ENCODE assay signal across 17 cellular contexts in genomic region chr17:7515912-7516610, GRCh38. TPM values are rescaled to one million over a fixed set of nuclear protein-coding genes. Genes with fewer than 3 reads are reported as not detected.
DNase-seq lines count a peak whose midpoint lies in the region; ATAC-seq, FAIRE-seq and TF ChIP-seq lines count a peak whose summit lies in the region.
"Had no signal": no experiment of that assay in that cellular context is flagged by ENCODE, and none has a peak within 500 bp of the region (broad histone marks: within the 10 kb centered on the region; RNA-seq: fewer than 3 reads in every experiment).

No MANE protein-coding gene starts in this region.

- H3K27me3 ChIP-seq in right cardiac atrium (ENCODE audit: control insufficient read depth, insufficient read depth) (no peaks in the 10 kb centered on the region), HepG2 (ENCODE audit: control insufficient read depth in 1 of 2, insufficient read depth in 2 of 2, low read length in 2 of 2) (no peaks in the 10 kb centered on the region)

- POLR2A ChIA-PET in HepG2 (lab: Yijun Ruan, JAX) = interaction anchor here (3.5 kb wide), 1 partner anchor 45 kb away, joined by 24 read pairs; the partner anchor contains the start of gene SENP3

- H3K4me1 ChIP-seq in right cardiac atrium (ENCODE audit: control insufficient read depth, insufficient read depth, low read length) (no peaks in the 10 kb centered on the region), HepG2 (ENCODE audit: insufficient read depth, low read length) (peaks cover 5% of the 10 kb centered on the region)

- no peak for TF ChIP-seq POLR2A in HepG2 (IDR thresholded peaks at IDR 0.05; ENCODE audit: insufficient read depth in 1 of 2, low read depth in 2 of 2, low read length in 2 of 2)

- CTCF ChIA-PET in HepG2 (lab: Yijun Ruan, JAX; ENCODE audit: low intra/inter-chr PET ratio, low total read pairs) = interaction anchor here (3.6 kb wide), 1 partner anchor 45 kb away, joined by 43 read pairs; the partner anchor contains the start of gene SENP3

- no peaks in the 10 kb centered on the region for H4K20me1 ChIP-seq in HepG2 (ENCODE audit: insufficient read depth, low read length)

- intact Hi-C loops in left ventricle myocardium superior (cut with micrococcal nuclease) (no loop called here), right cardiac atrium (cut with DNase I) (loop anchor here in 3 of 4 donors (2.0 to 5.0 kb wide), 2 partner anchors 41 to 45 kb away; partner anchors contain the start of genes TNFSF13 (in 2 of the 3) and SENP3 (in 1 of the 3)), HepG2 (cut with micrococcal nuclease; ENCODE audit: unreplicated experiment) (no loop called here)

- DNase-seq in left ventricle myocardium superior = no peak
- DNase-seq in right cardiac atrium = no peak
- DNase-seq in HepG2 (ENCODE audit: low spot score) = peak; percentile 20
- DNase-seq in T-helper 2 cell = no peak
- no peak for DNase-seq in SW 1271 (lab: John Stamatoyannopoulos, UW)
- DNase-seq: NCI-H2029; NCI-H69; RPMI8226; stimulated activated CD4-positive, alpha-beta T cell treated with anti-CD3 and anti-CD28 coated beads, Interleukin-2, amount 100 ng/mL, for 48 hours had no signal

- H3K4me3 ChIP-seq in right cardiac atrium (ENCODE audit: low read length) (no peak overlapping the region), HepG2 (replicated peaks in 1 of 3; ENCODE audit: insufficient read depth in 1 of 3, low read depth in 2 of 3, low read length in 3 of 3) (no peak overlapping the region)

- H3K9me3 ChIP-seq in right cardiac atrium (ENCODE audit: control insufficient read depth, low read length) (no peaks in the 10 kb centered on the region), HepG2 (ENCODE audit: low read length) (no peaks in the 10 kb centered on the region)

- no peak overlapping the region for H3K9ac ChIP-seq in HepG2 (ENCODE audit: insufficient read depth, low read depth, low read length)

- TF ChIP-seq EP300 in HepG2 (IDR thresholded peaks at IDR 0.05; ENCODE audit: low read depth in 2 of 2, low read length in 2 of 2) (no peak), HepG2 (CRISPR knock-in tag; IDR thresholded peaks at IDR 0.05; ENCODE audit: borderline replicate concordance) (no peak)

- no peaks in the 10 kb centered on the region for H3K79me2 ChIP-seq in HepG2 (ENCODE audit: insufficient read depth, low read length)

- H3K27ac ChIP-seq in right cardiac atrium (ENCODE audit: low read length) (no peak overlapping the region), HepG2 (ENCODE audit: extremely low read length, insufficient read depth, low read length) (no peak overlapping the region)

- peaks cover 19 to 28% of the 10 kb centered on the region in 2 experiments for H3K36me3 ChIP-seq in HepG2 (replicated peaks in 1 of 2; ENCODE audit: control insufficient read depth in 1 of 2, insufficient read depth in 2 of 2, low read length in 2 of 2)

- H3K4me2 ChIP-seq in HepG2 (ENCODE audit: low read depth, low read length) = no peak overlapping the region

- H2AFZ ChIP-seq in HepG2 (ENCODE audit: low read length) = no peak overlapping the region

- 86% methylated on average over 13 of the region's 13 CpGs for WGBS in right cardiac atrium
- WGBS in HepG2 (ENCODE audit: low lambda C conversion rate) = 81% methylated on average over 13 of the region's 13 CpGs

- no peak for TF ChIP-seq RAD21 in HepG2 (CRISPR knock-in tag; IDR thresholded peaks at IDR 0.05)

- TF ChIP-seq CTCF in HepG2 (CRISPR knock-in tag; IDR thresholded peaks at IDR 0.05) = no peak

- in situ Hi-C loops in HepG2 (cut with HindIII; ENCODE audit: extremely low pct_ligation_motif_present, low pct_unique_long_range_greater_than_20kb) = no loop called here

- BruUV-seq in HepG2 (replicated peaks; lab: Mats Ljungman, UMichigan) = no TSS peak

- ATAC-seq in left ventricle myocardium superior (peak; percentile 15), right cardiac atrium (no peak), HepG2 (no peak), GM18861 (IDR thresholded peaks at IDR 0.05; ENCODE audit: unreplicated experiment) (no peak)
- ATAC-seq: HCT116 had no signal

- FAIRE-seq in HepG2 (lab: Jason Lieb, UNC) = no peak
- FAIRE-seq: D721Med had no signal

RNA-seq across cellular contexts. Expression of gene POLR2A, which starts 31.9 kb away (rescaled TPM):
- total RNA-seq in left ventricle myocardium superior (39.1 TPM), right cardiac atrium (10 to 100 TPM; 41.9 to 51.4 (median 47.4) TPM), HepG2 (2016; rRNA removed; fragmentation: Illumina TruSeq; extraction: Trizol) (17.8 and 63.2 TPM in 2 replicates)
- polyA plus RNA-seq in right cardiac atrium (22.3 TPM), HepG2 (2011; rRNA removed) (17.2 and 18.3 TPM in 2 replicates)
- total RNA-seq in HepG2 (2016; cell fraction: cytosol; rRNA removed; fragmentation: Illumina TruSeq; extraction: Trizol; ENCODE audit: low read depth) = 31.8 and 37.1 TPM in 2 replicates
- total RNA-seq in HepG2 (2016; cell fraction: insoluble cytoplasmic fraction; rRNA removed; fragmentation: Illumina TruSeq; extraction: Trizol) = 16.0 and 50.4 TPM in 2 replicates
- total RNA-seq in HepG2 (2016; cell fraction: membrane; rRNA removed; fragmentation: Illumina TruSeq; extraction: Trizol) = 16.5 and 17.5 TPM in 2 replicates
- 46.2 and 49.6 TPM in 2 replicates for total RNA-seq in HepG2 (2016; cell fraction: nucleus; rRNA removed; fragmentation: Illumina TruSeq; extraction: Trizol)
- 4.8 and 6.3 TPM in 2 replicates for polyA plus RNA-seq in HepG2 (2011; cell fraction: cytosol; rRNA removed)
- polyA plus RNA-seq in HepG2 (2011; cell fraction: nucleus; rRNA removed) = 85.5 and 109 TPM in 2 replicates
- 43.9 and 44.8 TPM in 2 replicates for polyA plus RNA-seq in HepG2 (2012)
- 1.2 and 1.6 TPM in 2 replicates for polyA plus RNA-seq in HepG2 (2016; cell fraction: cytosol; fragmentation: Illumina TruSeq; extraction: Trizol; ENCODE audit: low read depth)
- polyA plus RNA-seq in HepG2 (2016; cell fraction: insoluble cytoplasmic fraction; fragmentation: Illumina TruSeq; extraction: Trizol; ENCODE audit: low read depth) = 25.1 and 41.6 TPM in 2 replicates
- polyA plus RNA-seq in HepG2 (2016; cell fraction: membrane; fragmentation: Illumina TruSeq; extraction: Trizol; ENCODE audit: low read depth) = 2.8 and 4.1 TPM in 2 replicates
- 62.8 and 68.8 TPM in 2 replicates for polyA plus RNA-seq in HepG2 (2016; cell fraction: nucleus; fragmentation: Illumina TruSeq; extraction: Trizol; ENCODE audit: insufficient read depth, low read depth)
- polyA minus RNA-seq in HepG2 (2011; rRNA and poly(A)+ RNA removed; ENCODE audit: low replicate concordance) = 200 and 209 TPM in 2 replicates
- polyA minus RNA-seq in HepG2 (2011; cell fraction: cytosol; rRNA and poly(A)+ RNA removed) = 71.5 and 80.7 TPM in 2 replicates
- 159 and 190 TPM in 2 replicates for polyA minus RNA-seq in HepG2 (2011; cell fraction: nucleus; rRNA and poly(A)+ RNA removed)

RNA-seq across cellular contexts. Expression of gene TNFSF12, which starts 32.8 kb away (rescaled TPM):
- total RNA-seq in left ventricle myocardium superior (36.9 TPM), right cardiac atrium (10 to 100 TPM; 42.9 to 52.0 (median 47.5) TPM), HepG2 (2016; rRNA removed; fragmentation: Illumina TruSeq; extraction: Trizol) (0.73 and 0.93 TPM in 2 replicates)
- polyA plus RNA-seq in right cardiac atrium (58.4 TPM), HepG2 (2011; rRNA removed) (6.3 and 7.2 TPM in 2 replicates)
- 3.9 and 4.8 TPM in 2 replicates for total RNA-seq in HepG2 (2016; cell fraction: cytosol; rRNA removed; fragmentation: Illumina TruSeq; extraction: Trizol; ENCODE audit: low read depth)
- 0.97 and 1.6 TPM in 2 replicates for total RNA-seq in HepG2 (2016; cell fraction: insoluble cytoplasmic fraction; rRNA removed; fragmentation: Illumina TruSeq; extraction: Trizol)
- 3.9 and 5.7 TPM in 2 replicates for total RNA-seq in HepG2 (2016; cell fraction: membrane; rRNA removed; fragmentation: Illumina TruSeq; extraction: Trizol)
- 1.2 TPM in 1 of 2 replicates, not detected in the other for total RNA-seq in HepG2 (2016; cell fraction: nucleus; rRNA removed; fragmentation: Illumina TruSeq; extraction: Trizol)
- 7.6 and 10.0 TPM in 2 replicates for polyA plus RNA-seq in HepG2 (2011; cell fraction: cytosol; rRNA removed)
- 5.3 and 5.4 TPM in 2 replicates for polyA plus RNA-seq in HepG2 (2011; cell fraction: nucleus; rRNA removed)
- polyA plus RNA-seq in HepG2 (2012) = 5.1 and 5.5 TPM in 2 replicates
- 13.4 and 14.8 TPM in 2 replicates for polyA plus RNA-seq in HepG2 (2016; cell fraction: cytosol; fragmentation: Illumina TruSeq; extraction: Trizol; ENCODE audit: low read depth)
- 1.9 and 2.1 TPM in 2 replicates for polyA plus RNA-seq in HepG2 (2016; cell fraction: insoluble cytoplasmic fraction; fragmentation: Illumina TruSeq; extraction: Trizol; ENCODE audit: low read depth)
- polyA plus RNA-seq in HepG2 (2016; cell fraction: membrane; fragmentation: Illumina TruSeq; extraction: Trizol; ENCODE audit: low read depth) = 12.4 and 14.7 TPM in 2 replicates
- polyA plus RNA-seq in HepG2 (2016; cell fraction: nucleus; fragmentation: Illumina TruSeq; extraction: Trizol; ENCODE audit: insufficient read depth, low read depth) = 1.4 and 2.2 TPM in 2 replicates
- polyA minus RNA-seq in HepG2 (2011; rRNA and poly(A)+ RNA removed; ENCODE audit: low replicate concordance) = 2.1 and 2.2 TPM in 2 replicates
- polyA minus RNA-seq in HepG2 (2011; cell fraction: cytosol; rRNA and poly(A)+ RNA removed) = 1.8 and 2.3 TPM in 2 replicates
- polyA minus RNA-seq in HepG2 (2011; cell fraction: nucleus; rRNA and poly(A)+ RNA removed) = 0.99 and 1.0 TPM in 2 replicates

RNA-seq across cellular contexts. Expression of gene SLC35G6, which starts 34.8 kb away (rescaled TPM):
- total RNA-seq in left ventricle myocardium superior = not detected
- not detected for total RNA-seq in right cardiac atrium
- polyA plus RNA-seq in right cardiac atrium = not detected
- total RNA-seq in HepG2 (2016; rRNA removed; fragmentation: Illumina TruSeq; extraction: Trizol) = 0.07 TPM in 1 of 2 replicates, not detected in the other
- total RNA-seq in HepG2 (2016; cell fraction: cytosol; rRNA removed; fragmentation: Illumina TruSeq; extraction: Trizol; ENCODE audit: low read depth) = not detected in 2 replicates
- total RNA-seq in HepG2 (2016; cell fraction: insoluble cytoplasmic fraction; rRNA removed; fragmentation: Illumina TruSeq; extraction: Trizol) = not detected in 2 replicates
- not detected in 2 replicates for total RNA-seq in HepG2 (2016; cell fraction: membrane; rRNA removed; fragmentation: Illumina TruSeq; extraction: Trizol)
- not detected in 2 replicates for total RNA-seq in HepG2 (2016; cell fraction: nucleus; rRNA removed; fragmentation: Illumina TruSeq; extraction: Trizol)
- polyA plus RNA-seq in HepG2 (2011; rRNA removed) = 0.04 TPM in 1 of 2 replicates, not detected in the other
- not detected in 2 replicates for polyA plus RNA-seq in HepG2 (2011; cell fraction: cytosol; rRNA removed)
- not detected in 2 replicates for polyA plus RNA-seq in HepG2 (2011; cell fraction: nucleus; rRNA removed)
- 0.09 and 0.16 TPM in 2 replicates for polyA plus RNA-seq in HepG2 (2012)
- polyA plus RNA-seq in HepG2 (2016; cell fraction: cytosol; fragmentation: Illumina TruSeq; extraction: Trizol; ENCODE audit: low read depth) = not detected in 2 replicates
- not detected in 2 replicates for polyA plus RNA-seq in HepG2 (2016; cell fraction: insoluble cytoplasmic fraction; fragmentation: Illumina TruSeq; extraction: Trizol; ENCODE audit: low read depth)
- polyA plus RNA-seq in HepG2 (2016; cell fraction: membrane; fragmentation: Illumina TruSeq; extraction: Trizol; ENCODE audit: low read depth) = not detected in 2 replicates
- not detected in 2 replicates for polyA plus RNA-seq in HepG2 (2016; cell fraction: nucleus; fragmentation: Illumina TruSeq; extraction: Trizol; ENCODE audit: insufficient read depth, low read depth)
- not detected in 2 replicates for polyA minus RNA-seq in HepG2 (2011; rRNA and poly(A)+ RNA removed; ENCODE audit: low replicate concordance)
- not detected in 2 replicates for polyA minus RNA-seq in HepG2 (2011; cell fraction: cytosol; rRNA and poly(A)+ RNA removed)
- not detected in 2 replicates for polyA minus RNA-seq in HepG2 (2011; cell fraction: nucleus; rRNA and poly(A)+ RNA removed)
- total RNA-seq: activated T-helper 2 cell treated with anti-CD3 and anti-CD28 coated beads, Interferon-gamma antibody, Interleukin-2, Interleukin-4, amounts not matched to agents 10 μg/mL and 5 μg/mL and 100 μg/mL, durations not matched to agents 14 hours and 24 hours and 36 hours; mesenteric fat pad; pulmonary artery endothelial cell; T-helper 2 cell treated with Interferon-gamma antibody and Interleukin-4, amounts not matched to agents 100 ng/mL and 5 ng/mL, for 36 hours; ureter had no signal

RNA-seq across cellular contexts. Expression of gene ZBTB4, which starts 36.6 kb away (rescaled TPM):
- total RNA-seq in left ventricle myocardium superior (70.9 TPM), right cardiac atrium (10 to 100 TPM; 73.6 to 86.2 (median 82.2) TPM), HepG2 (2016; rRNA removed; fragmentation: Illumina TruSeq; extraction: Trizol) (3.3 and 4.3 TPM in 2 replicates)
- polyA plus RNA-seq in right cardiac atrium (41.7 TPM), HepG2 (2011; rRNA removed) (7.4 and 7.9 TPM in 2 replicates)
- total RNA-seq in HepG2 (2016; cell fraction: cytosol; rRNA removed; fragmentation: Illumina TruSeq; extraction: Trizol; ENCODE audit: low read depth) = 0.40 and 0.53 TPM in 2 replicates
- total RNA-seq in HepG2 (2016; cell fraction: insoluble cytoplasmic fraction; rRNA removed; fragmentation: Illumina TruSeq; extraction: Trizol) = 3.5 and 4.2 TPM in 2 replicates
- 2.0 and 2.1 TPM in 2 replicates for total RNA-seq in HepG2 (2016; cell fraction: membrane; rRNA removed; fragmentation: Illumina TruSeq; extraction: Trizol)
- 4.9 and 5.7 TPM in 2 replicates for total RNA-seq in HepG2 (2016; cell fraction: nucleus; rRNA removed; fragmentation: Illumina TruSeq; extraction: Trizol)
- 5.5 and 5.7 TPM in 2 replicates for polyA plus RNA-seq in HepG2 (2011; cell fraction: cytosol; rRNA removed)
- 16.5 and 17.2 TPM in 2 replicates for polyA plus RNA-seq in HepG2 (2011; cell fraction: nucleus; rRNA removed)
- 7.9 and 9.5 TPM in 2 replicates for polyA plus RNA-seq in HepG2 (2012)
- 0.25 and 0.36 TPM in 2 replicates for polyA plus RNA-seq in HepG2 (2016; cell fraction: cytosol; fragmentation: Illumina TruSeq; extraction: Trizol; ENCODE audit: low read depth)
- 4.0 and 4.5 TPM in 2 replicates for polyA plus RNA-seq in HepG2 (2016; cell fraction: insoluble cytoplasmic fraction; fragmentation: Illumina TruSeq; extraction: Trizol; ENCODE audit: low read depth)
- 1.1 and 1.4 TPM in 2 replicates for polyA plus RNA-seq in HepG2 (2016; cell fraction: membrane; fragmentation: Illumina TruSeq; extraction: Trizol; ENCODE audit: low read depth)
- 10.4 and 11.2 TPM in 2 replicates for polyA plus RNA-seq in HepG2 (2016; cell fraction: nucleus; fragmentation: Illumina TruSeq; extraction: Trizol; ENCODE audit: insufficient read depth, low read depth)
- 19.5 and 24.6 TPM in 2 replicates for polyA minus RNA-seq in HepG2 (2011; rRNA and poly(A)+ RNA removed; ENCODE audit: low replicate concordance)
- polyA minus RNA-seq in HepG2 (2011; cell fraction: cytosol; rRNA and poly(A)+ RNA removed) = 6.2 and 7.2 TPM in 2 replicates
- polyA minus RNA-seq in HepG2 (2011; cell fraction: nucleus; rRNA and poly(A)+ RNA removed) = 12.5 and 14.9 TPM in 2 replicates

RNA-seq across cellular contexts. Expression of gene TNFSF13, which starts 42.5 kb away (rescaled TPM):
- total RNA-seq in left ventricle myocardium superior (8.5 TPM), right cardiac atrium (10 to 100 TPM; 14.6 to 19.9 (median 15.7) TPM), HepG2 (2016; rRNA removed; fragmentation: Illumina TruSeq; extraction: Trizol) (1.7 and 2.5 TPM in 2 replicates)
- polyA plus RNA-seq in right cardiac atrium (15.3 TPM), HepG2 (2011; rRNA removed) (3.3 TPM in 2 replicates)
- total RNA-seq in HepG2 (2016; cell fraction: cytosol; rRNA removed; fragmentation: Illumina TruSeq; extraction: Trizol; ENCODE audit: low read depth) = 0.20 and 0.79 TPM in 2 replicates
- total RNA-seq in HepG2 (2016; cell fraction: insoluble cytoplasmic fraction; rRNA removed; fragmentation: Illumina TruSeq; extraction: Trizol) = 2.0 and 2.2 TPM in 2 replicates
- 1.1 and 2.2 TPM in 2 replicates for total RNA-seq in HepG2 (2016; cell fraction: membrane; rRNA removed; fragmentation: Illumina TruSeq; extraction: Trizol)
- 2.9 and 3.2 TPM in 2 replicates for total RNA-seq in HepG2 (2016; cell fraction: nucleus; rRNA removed; fragmentation: Illumina TruSeq; extraction: Trizol)
- polyA plus RNA-seq in HepG2 (2011; cell fraction: cytosol; rRNA removed) = 2.2 TPM in 2 replicates
- polyA plus RNA-seq in HepG2 (2011; cell fraction: nucleus; rRNA removed) = 9.6 and 11.2 TPM in 2 replicates
- 2.6 and 3.9 TPM in 2 replicates for polyA plus RNA-seq in HepG2 (2012)
- 0.76 and 2.2 TPM in 2 replicates for polyA plus RNA-seq in HepG2 (2016; cell fraction: cytosol; fragmentation: Illumina TruSeq; extraction: Trizol; ENCODE audit: low read depth)
- polyA plus RNA-seq in HepG2 (2016; cell fraction: insoluble cytoplasmic fraction; fragmentation: Illumina TruSeq; extraction: Trizol; ENCODE audit: low read depth) = 3.1 and 3.7 TPM in 2 replicates
- polyA plus RNA-seq in HepG2 (2016; cell fraction: membrane; fragmentation: Illumina TruSeq; extraction: Trizol; ENCODE audit: low read depth) = 2.2 and 2.3 TPM in 2 replicates
- polyA plus RNA-seq in HepG2 (2016; cell fraction: nucleus; fragmentation: Illumina TruSeq; extraction: Trizol; ENCODE audit: insufficient read depth, low read depth) = 4.9 and 6.7 TPM in 2 replicates
- polyA minus RNA-seq in HepG2 (2011; rRNA and poly(A)+ RNA removed; ENCODE audit: low replicate concordance) = 2.2 and 7.1 TPM in 2 replicates
- 0.26 and 1.3 TPM in 2 replicates for polyA minus RNA-seq in HepG2 (2011; cell fraction: cytosol; rRNA and poly(A)+ RNA removed)
- polyA minus RNA-seq in HepG2 (2011; cell fraction: nucleus; rRNA and poly(A)+ RNA removed) = 2.1 and 3.0 TPM in 2 replicates

Comparison
In these comparisons a context has a peak if more than half of its experiments do, and no peak if none do; other contexts are left out.
1. intact Hi-C loops: an anchor here in right cardiac atrium (2.0 to 5.0 kb wide); none called in left ventricle myocardium superior and HepG2.